30 cellular contexts compared by ENCODE assay signal in genomic region chr1:224874775-224875174, GRCh38. TPM values are rescaled to one million over a fixed set of nuclear protein-coding genes. Genes with fewer than 3 reads are reported as not detected.
A peak's percentile ranks its signal among the peaks of the same experiment; 100 is the strongest.
DNase-seq lines count a peak whose midpoint lies in the region; FAIRE-seq and TF ChIP-seq lines count a peak whose summit lies in the region.
"Had no signal": no experiment of that assay in that cellular context is flagged by ENCODE, and none has a peak within 500 bp of the region (broad histone marks: within the 10 kb centered on the region; RNA-seq: fewer than 3 reads in every experiment).

No MANE protein-coding gene starts in this region.

- H3K27ac ChIP-seq in SJCRH30: no peak overlapping the region
- no peak overlapping the region for H3K27ac ChIP-seq in prostate gland
- H3K27ac ChIP-seq in transverse colon: no peak overlapping the region
- H3K27ac ChIP-seq: epithelial cell of prostate, neutrophil, spleen, uterus had no signal

- in situ Hi-C loops in ACHN (cut with HindIII; ENCODE audit: low pct_ligation_motif_present, low pct_unique_long_range_greater_than_20kb, low sequenced_read_pairs) (no loop called here), transverse colon (cut with MboI; ENCODE audit: low pct_ligation_motif_present in 1 of 4, low pct_unique_long_range_greater_than_20kb in 1 of 4, low sequenced_read_pairs in 3 of 4) (loop anchor here in 1 of 4 donors (25.0 kb wide), 1 partner anchor 237 kb away; no protein-coding TSS in a partner anchor)

- H3K9me3 ChIP-seq in SJCRH30 (replicated peaks) (no peaks in the 10 kb centered on the region), prostate gland (no peaks in the 10 kb centered on the region), transverse colon (no peaks in the 10 kb centered on the region)
- H3K9me3 ChIP-seq: neutrophil, spleen, uterus had no signal

- TF ChIP-seq CTCF in progenitor cell of endocrine pancreas (IDR thresholded peaks at IDR 0.05; ENCODE audit: unreplicated experiment) (no peak), prostate gland (IDR thresholded peaks at IDR 0.05) (no peak), transverse colon (IDR thresholded peaks at IDR 0.05) (no peak)

- peaks cover 20% of the 10 kb centered on the region for H3K4me1 Mint-ChIP-seq in progenitor cell of endocrine pancreas (ENCODE audit: low read depth)
- H3K4me1 Mint-ChIP-seq: stimulated activated effector memory CD8-positive, alpha-beta T cell treated with anti-CD3 and anti-CD28 coated beads, Interleukin-12 subunit alpha, Interleukin-12 subunit beta, amount 100 ng/mL, for 72 hours had no signal

- H3K27me3 Mint-ChIP-seq in progenitor cell of endocrine pancreas: no peaks in the 10 kb centered on the region

- intact Hi-C loops in prostate gland (cut with DNase I) (no loop called here), transverse colon (cut with DNase I; ENCODE audit: low total_unique reads) (no loop called here)

- no peaks in the 10 kb centered on the region for H3K27me3 ChIP-seq in SJCRH30
- no peaks in the 10 kb centered on the region for H3K27me3 ChIP-seq in prostate gland (replicated peaks; ENCODE audit: insufficient read depth)
- H3K27me3 ChIP-seq in transverse colon: no peaks in the 10 kb centered on the region
- H3K27me3 ChIP-seq: uterus had no signal

- no peak for TF ChIP-seq EP300 in transverse colon (IDR thresholded peaks at IDR 0.05; ENCODE audit: low read depth)

- 15% methylated on average over 7 of the region's 7 CpGs for WGBS in prostate gland
- WGBS in transverse colon (ENCODE audit: low coverage in 1 of 2), 2 donors: 16% methylated on average over 7 of the region's 7 CpGs; no CpG with 5 or more reads in 1 of the 2 donors

- H3K36me3 Mint-ChIP-seq in progenitor cell of endocrine pancreas (ENCODE audit: insufficient read depth): no peaks in the 10 kb centered on the region
- H3K36me3 Mint-ChIP-seq: stimulated activated effector memory CD8-positive, alpha-beta T cell treated with anti-CD3 and anti-CD28 coated beads, Interleukin-12 subunit alpha, Interleukin-12 subunit beta, amount 100 ng/mL, for 72 hours had no signal

- no peaks in the 10 kb centered on the region for H3K9me3 Mint-ChIP-seq in progenitor cell of endocrine pancreas (ENCODE audit: low read depth)
- H3K9me3 Mint-ChIP-seq: CD4-positive, alpha-beta T cell; stimulated activated effector memory CD8-positive, alpha-beta T cell treated with anti-CD3 and anti-CD28 coated beads, Interleukin-12 subunit alpha, Interleukin-12 subunit beta, amount 100 ng/mL, for 72 hours had no signal

- H3K4me1 ChIP-seq in SJCRH30: peaks cover 20% of the 10 kb centered on the region
- peaks cover 5% of the 10 kb centered on the region for H3K4me1 ChIP-seq in prostate gland (replicated peaks)
- peaks cover 5 to 26% (median 15%) of the 10 kb centered on the region in 4 donors for H3K4me1 ChIP-seq in transverse colon
- H3K4me1 ChIP-seq: spleen, uterus had no signal

- H3K27ac Mint-ChIP-seq in progenitor cell of endocrine pancreas: peak overlapping the region; percentile 41
- H3K27ac Mint-ChIP-seq: CD4-positive, alpha-beta T cell; stimulated activated effector memory CD8-positive, alpha-beta T cell treated with anti-CD3 and anti-CD28 coated beads, Interleukin-12 subunit alpha, Interleukin-12 subunit beta, amount 100 ng/mL, for 72 hours had no signal

- no peak overlapping the region for H3K4me3 Mint-ChIP-seq in progenitor cell of endocrine pancreas (ENCODE audit: low read depth)
- H3K4me3 Mint-ChIP-seq: CD4-positive, alpha-beta T cell; stimulated activated effector memory CD8-positive, alpha-beta T cell treated with anti-CD3 and anti-CD28 coated beads, Interleukin-12 subunit alpha, Interleukin-12 subunit beta, amount 100 ng/mL, for 72 hours had no signal

- no peak for TF ChIP-seq POLR2A in prostate gland (IDR thresholded peaks at IDR 0.05)
- no peak for TF ChIP-seq POLR2A in transverse colon (IDR thresholded peaks at IDR 0.05)
- no peak for TF ChIP-seq POLR2A in GM12891 (IDR thresholded peaks at IDR 0.05; ENCODE audit: low read depth, low read length)

- DNase-seq in ACHN: peak; percentile 31
- DNase-seq in SJCRH30: peak; percentile 40 to 66
- peak; percentile 57 for DNase-seq in kidney tubule cell (ENCODE audit: low spot score)
- DNase-seq in progenitor cell of endocrine pancreas (ENCODE audit: low spot score, unreplicated experiment): no peak
- DNase-seq in NCI-H526 (lab: John Stamatoyannopoulos, UW): no peak
- no peak for DNase-seq in prostate gland (ENCODE audit: low spot score)
- DNase-seq in transverse colon: no peak
- no peak for DNase-seq in GM12891 (ENCODE audit: insufficient read length, low spot score)
- DNase-seq: activated CD4-positive, alpha-beta T cell treated with anti-CD3 and anti-CD28 coated beads, Interleukin-2, amount 50 U/mL, for 48 hours; activated CD8-positive, alpha-beta memory T cell treated with anti-CD3 and anti-CD28 coated beads, Interleukin-2, amount 50 U/mL, for 48 hours; activated naive CD4-positive, alpha-beta T cell treated with anti-CD3 and anti-CD28 coated beads, Interleukin-2, amount 50 U/mL, for 16 hours; AML-193; amniotic stem cell; CD4-positive, alpha-beta T cell; EL; head of caudate nucleus; KBM-7; mesenchymal stem cell; NCI-H2029; spleen; stimulated activated CD4-positive, alpha-beta T cell treated with anti-CD3 and anti-CD28 coated beads, Interleukin-4, amount 100 ng/mL, for 1 hour; T-helper 1 cell; uterus had no signal

- H3K4me3 ChIP-seq in SJCRH30 (no peak overlapping the region), prostate gland (no peak overlapping the region), transverse colon (no peak overlapping the region)
- H3K4me3 ChIP-seq: spleen, uterus had no signal

- no peak for FAIRE-seq in GM12891 (lab: Jason Lieb, UNC)
- FAIRE-seq: A204.1, bronchial epithelial cell, GM12892, H54 had no signal

- H3K36me3 ChIP-seq in SJCRH30 (no peaks in the 10 kb centered on the region), prostate gland (no peaks in the 10 kb centered on the region), transverse colon (no peaks in the 10 kb centered on the region)
- H3K36me3 ChIP-seq: neutrophil, spleen, uterus had no signal

TF ChIP-seq in GM12891, 5 proteins besides CTCF, POLR2A, EP300 and RAD21:
- TF ChIP-seq SPI1 (IDR thresholded peaks at IDR 0.05; ENCODE audit: low read depth, low read length) (no peak), TAF1 (IDR thresholded peaks at IDR 0.05; ENCODE audit: low read depth, low read length) (no peak), POU2F2 (IDR thresholded peaks at IDR 0.05; ENCODE audit: low read depth, low read length) (no peak), PAX5 (IDR thresholded peaks at IDR 0.05; ENCODE audit: insufficient read depth, low read length, severe bottlenecking) (no peak), POLR2AphosphoS5 (IDR thresholded peaks at IDR 0.05; ENCODE audit: low read depth, low read length) (no peak)

RNA-seq across cellular contexts. Expression of gene DNAH14, which starts 54.7 kb away (rescaled TPM):
- total RNA-seq in SJCRH30 (2014; rRNA removed; shearing (Covaris generic)): 70.4 and 77.2 TPM in 2 replicates
- 71.7 and 77.7 TPM in 2 replicates for total RNA-seq in progenitor cell of endocrine pancreas
- total RNA-seq in prostate gland: 10 to 100 TPM; 16.5 to 26.8 TPM
- 10 to 100 TPM in 3 of 4 donors, 1 to 10 TPM in 1; 4.1 to 84.0 (median 11.4) TPM for total RNA-seq in transverse colon
- 2.1 TPM for polyA plus RNA-seq in GM12891 (2012; ENCODE audit: low read depth, missing spikeins)

Comparison
In these comparisons a context has a peak if more than half of its experiments do, and no peak if none do; other contexts are left out.
1. DNase-seq: peak in ACHN (single experiment), SJCRH30 (2 of 2) and kidney tubule cell (single experiment); none in progenitor cell of endocrine pancreas (single experiment), NCI-H526 (0 of 2), prostate gland (single experiment), transverse colon (single experiment) and GM12891 (single experiment).